1 cellular context compared by ENCODE assay signal in genomic region chr1:27004471-27005165, GRCh38.
TF ChIP-seq lines count a peak whose summit lies in the region.

No MANE protein-coding gene starts in this region.

TF ChIP-seq in K562, 482 proteins besides CTCF, POLR2A, EP300 and RAD21 (continued from another document and continues in another):
- TF ChIP-seq ZNF384 (IDR thresholded peaks at IDR 0.05; ENCODE audit: low read depth, low read length) (0 out of 2 replicates have a peak, but pooled peaks have one; percentile 31), BCOR (IDR thresholded peaks at IDR 0.05) (no peak), TCF15 (CRISPR knock-in tag; IDR thresholded peaks at IDR 0.05) (no peak), TSHZ1 (CRISPR knock-in tag; IDR thresholded peaks at IDR 0.05) (no peak), RBM17 (IDR thresholded peaks at IDR 0.05; ENCODE audit: borderline replicate concordance, low read depth, low read length) (no peak), DPF2 (IDR thresholded peaks at IDR 0.05) (0 out of 2 replicates have a peak, but pooled peaks have one; percentile 39), ZNF133 (CRISPR knock-in tag; IDR thresholded peaks at IDR 0.05) (no peak), MTA3 (IDR thresholded peaks at IDR 0.05; ENCODE audit: borderline replicate concordance) (no peak), GTF2B (IDR thresholded peaks at IDR 0.05; ENCODE audit: extremely low read depth, insufficient read length) (no peak), BHLHE40 (IDR thresholded peaks at IDR 0.05; ENCODE audit: low read length) (peak; percentile 48; the same call in 1 of the 2 replicates), DIDO1 (tag; IDR thresholded peaks at IDR 0.05; ENCODE audit: low read depth) (no peak), CCNT2 (IDR thresholded peaks at IDR 0.05; ENCODE audit: borderline replicate concordance, extremely low read depth, insufficient read length, low read depth, low read length) (no peak), MAZ (CRISPR knock-in tag; conservative IDR thresholded peaks at IDR 0.05 in 1 of 2, IDR thresholded peaks at IDR 0.05 in 1 of 2) (0 out of 4 replicates have a peak, but pooled peaks of 1 of the 2 experiments have one; percentile 23), ZNF184 (CRISPR knock-in tag; IDR thresholded peaks at IDR 0.05) (no peak), ZNF77 (CRISPR knock-in tag; IDR thresholded peaks at IDR 0.05) (no peak), EGR1 (conservative IDR thresholded peaks at IDR 0.05) (peak; percentile 97), NFIC (IDR thresholded peaks at IDR 0.05) (no peak), TBL1XR1 (IDR thresholded peaks at IDR 0.05; ENCODE audit: low read length in 2 of 2) (no peak), ZNF76 (CRISPR knock-in tag; IDR thresholded peaks at IDR 0.05; ENCODE audit: borderline replicate concordance) (no peak), POLR2AphosphoS5 (IDR thresholded peaks at IDR 0.05; ENCODE audit: control insufficient read depth, insufficient read depth, low read depth, low read length) (no peak), NRF1 (conservative IDR thresholded peaks at IDR 0.05 in 1 of 2, IDR thresholded peaks at IDR 0.05 in 1 of 2) (peak in 1 of 2 experiments; percentile 24; a peak in 2 of 4 replicates), ARID4B (CRISPR knock-in tag; IDR thresholded peaks at IDR 0.05) (no peak), EZH2 (IDR thresholded peaks at IDR 0.05; ENCODE audit: borderline replicate concordance, low read depth, low read length) (no peak), MEIS2 (IDR thresholded peaks at IDR 0.05; ENCODE audit: partially characterized antibody) (peak; percentile 10), TFAP4 (CRISPR knock-in tag; IDR thresholded peaks at IDR 0.05; ENCODE audit: borderline replicate concordance) (peak; percentile 90), ATF2 (CRISPR knock-in tag; IDR thresholded peaks at IDR 0.05) (no peak), NCOR1 (IDR thresholded peaks at IDR 0.05) (no peak), HNRNPH1 (optimal IDR thresholded peaks at IDR 0.05; ENCODE audit: low read depth, low read length) (no peak), ZBED1 (IDR thresholded peaks at IDR 0.05) (no peak), ZNF224 (CRISPR knock-in tag; IDR thresholded peaks at IDR 0.05) (no peak), PCBP1 (IDR thresholded peaks at IDR 0.05; ENCODE audit: low read depth, low read length, poor library complexity, severe bottlenecking) (no peak), HNRNPLL (IDR thresholded peaks at IDR 0.05; ENCODE audit: low read depth, low read length, poor library complexity, severe bottlenecking) (peak; percentile 9), NFYB (IDR thresholded peaks at IDR 0.05; ENCODE audit: extremely low read depth, insufficient read length) (no peak)
- TF ChIP-seq, protein P1, sequence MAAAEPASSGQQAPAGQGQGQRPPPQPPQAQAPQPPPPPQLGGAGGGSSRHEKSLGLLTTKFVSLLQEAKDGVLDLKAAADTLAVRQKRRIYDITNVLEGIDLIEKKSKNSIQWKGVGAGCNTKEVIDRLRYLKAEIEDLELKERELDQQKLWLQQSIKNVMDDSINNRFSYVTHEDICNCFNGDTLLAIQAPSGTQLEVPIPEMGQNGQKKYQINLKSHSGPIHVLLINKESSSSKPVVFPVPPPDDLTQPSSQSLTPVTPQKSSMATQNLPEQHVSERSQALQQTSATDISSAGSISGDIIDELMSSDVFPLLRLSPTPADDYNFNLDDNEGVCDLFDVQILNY (CRISPR knock-in tag; IDR thresholded peaks at IDR 0.05), result no peak
- TF ChIP-seq, protein P2, sequence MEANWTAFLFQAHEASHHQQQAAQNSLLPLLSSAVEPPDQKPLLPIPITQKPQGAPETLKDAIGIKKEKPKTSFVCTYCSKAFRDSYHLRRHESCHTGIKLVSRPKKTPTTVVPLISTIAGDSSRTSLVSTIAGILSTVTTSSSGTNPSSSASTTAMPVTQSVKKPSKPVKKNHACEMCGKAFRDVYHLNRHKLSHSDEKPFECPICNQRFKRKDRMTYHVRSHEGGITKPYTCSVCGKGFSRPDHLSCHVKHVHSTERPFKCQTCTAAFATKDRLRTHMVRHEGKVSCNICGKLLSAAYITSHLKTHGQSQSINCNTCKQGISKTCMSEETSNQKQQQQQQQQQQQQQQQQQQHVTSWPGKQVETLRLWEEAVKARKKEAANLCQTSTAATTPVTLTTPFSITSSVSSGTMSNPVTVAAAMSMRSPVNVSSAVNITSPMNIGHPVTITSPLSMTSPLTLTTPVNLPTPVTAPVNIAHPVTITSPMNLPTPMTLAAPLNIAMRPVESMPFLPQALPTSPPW (CRISPR knock-in tag; IDR thresholded peaks at IDR 0.05), result peak; percentile 97
- TF ChIP-seq, protein P3, sequence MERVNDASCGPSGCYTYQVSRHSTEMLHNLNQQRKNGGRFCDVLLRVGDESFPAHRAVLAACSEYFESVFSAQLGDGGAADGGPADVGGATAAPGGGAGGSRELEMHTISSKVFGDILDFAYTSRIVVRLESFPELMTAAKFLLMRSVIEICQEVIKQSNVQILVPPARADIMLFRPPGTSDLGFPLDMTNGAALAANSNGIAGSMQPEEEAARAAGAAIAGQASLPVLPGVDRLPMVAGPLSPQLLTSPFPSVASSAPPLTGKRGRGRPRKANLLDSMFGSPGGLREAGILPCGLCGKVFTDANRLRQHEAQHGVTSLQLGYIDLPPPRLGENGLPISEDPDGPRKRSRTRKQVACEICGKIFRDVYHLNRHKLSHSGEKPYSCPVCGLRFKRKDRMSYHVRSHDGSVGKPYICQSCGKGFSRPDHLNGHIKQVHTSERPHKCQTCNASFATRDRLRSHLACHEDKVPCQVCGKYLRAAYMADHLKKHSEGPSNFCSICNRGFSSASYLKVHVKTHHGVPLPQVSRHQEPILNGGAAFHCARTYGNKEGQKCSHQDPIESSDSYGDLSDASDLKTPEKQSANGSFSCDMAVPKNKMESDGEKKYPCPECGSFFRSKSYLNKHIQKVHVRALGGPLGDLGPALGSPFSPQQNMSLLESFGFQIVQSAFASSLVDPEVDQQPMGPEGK (CRISPR knock-in tag; IDR thresholded peaks at IDR 0.05; ENCODE audit: borderline replicate concordance), result no peak
- TF ChIP-seq, protein P4, sequence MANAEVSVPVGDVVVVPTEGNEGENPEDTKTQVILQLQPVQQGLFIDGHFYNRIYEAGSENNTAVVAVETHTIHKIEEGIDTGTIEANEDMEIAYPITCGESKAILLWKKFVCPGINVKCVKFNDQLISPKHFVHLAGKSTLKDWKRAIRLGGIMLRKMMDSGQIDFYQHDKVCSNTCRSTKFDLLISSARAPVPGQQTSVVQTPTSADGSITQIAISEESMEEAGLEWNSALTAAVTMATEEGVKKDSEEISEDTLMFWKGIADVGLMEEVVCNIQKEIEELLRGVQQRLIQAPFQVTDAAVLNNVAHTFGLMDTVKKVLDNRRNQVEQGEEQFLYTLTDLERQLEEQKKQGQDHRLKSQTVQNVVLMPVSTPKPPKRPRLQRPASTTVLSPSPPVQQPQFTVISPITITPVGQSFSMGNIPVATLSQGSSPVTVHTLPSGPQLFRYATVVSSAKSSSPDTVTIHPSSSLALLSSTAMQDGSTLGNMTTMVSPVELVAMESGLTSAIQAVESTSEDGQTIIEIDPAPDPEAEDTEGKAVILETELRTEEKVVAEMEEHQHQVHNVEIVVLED (CRISPR knock-in tag; IDR thresholded peaks at IDR 0.05), result no peak
- TF ChIP-seq, protein P5, sequence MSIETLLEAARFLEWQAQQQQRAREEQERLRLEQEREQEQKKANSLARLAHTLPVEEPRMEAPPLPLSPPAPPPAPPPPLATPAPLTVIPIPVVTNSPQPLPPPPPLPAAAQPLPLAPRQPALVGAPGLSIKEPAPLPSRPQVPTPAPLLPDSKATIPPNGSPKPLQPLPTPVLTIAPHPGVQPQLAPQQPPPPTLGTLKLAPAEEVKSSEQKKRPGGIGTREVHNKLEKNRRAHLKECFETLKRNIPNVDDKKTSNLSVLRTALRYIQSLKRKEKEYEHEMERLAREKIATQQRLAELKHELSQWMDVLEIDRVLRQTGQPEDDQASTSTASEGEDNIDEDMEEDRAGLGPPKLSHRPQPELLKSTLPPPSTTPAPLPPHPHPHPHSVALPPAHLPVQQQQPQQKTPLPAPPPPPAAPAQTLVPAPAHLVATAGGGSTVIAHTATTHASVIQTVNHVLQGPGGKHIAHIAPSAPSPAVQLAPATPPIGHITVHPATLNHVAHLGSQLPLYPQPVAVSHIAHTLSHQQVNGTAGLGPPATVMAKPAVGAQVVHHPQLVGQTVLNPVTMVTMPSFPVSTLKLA (conservative IDR thresholded peaks at IDR 0.05), result 0 out of 4 replicates have a peak, but pooled peaks of 1 of the 2 experiments have one; percentile 27
